12 cellular contexts compared by ENCODE assay signal in genomic region chr14:55297611-55298323, GRCh38. TPM values are rescaled to one million over a fixed set of nuclear protein-coding genes. Genes with fewer than 3 reads are reported as not detected.
A peak's percentile ranks its signal among the peaks of the same experiment; 100 is the strongest.
DNase-seq lines count a peak whose midpoint lies in the region; ATAC-seq and TF ChIP-seq lines count a peak whose summit lies in the region.
"Had no signal": no experiment of that assay in that cellular context is flagged by ENCODE, and none has a peak within 500 bp of the region (broad histone marks: within the 10 kb centered on the region; RNA-seq: fewer than 3 reads in every experiment).

No MANE protein-coding gene starts in this region.

- H3K36me3 Mint-ChIP-seq in HFFc6 (ENCODE audit: low read depth) = peaks cover 15% of the 10 kb centered on the region

- H3K27ac Mint-ChIP-seq in HFFc6 = no peak overlapping the region
- H3K27ac Mint-ChIP-seq: activated naive CD8-positive, alpha-beta T cell had no signal

- TF ChIP-seq POLR2A in heart left ventricle (IDR thresholded peaks at IDR 0.05) = no peak

- H3K27ac ChIP-seq in lower lobe of right lung = no peak overlapping the region
- no peak overlapping the region for H3K27ac ChIP-seq in heart left ventricle
- H3K27ac ChIP-seq: uterus had no signal

- H3K27me3 Mint-ChIP-seq in HFFc6 (ENCODE audit: insufficient read depth) = peaks cover 4% of the 10 kb centered on the region; the same call in 1 of the 2 replicates
- H3K27me3 Mint-ChIP-seq: activated naive CD8-positive, alpha-beta T cell had no signal

- DNase-seq in GM10248 (ENCODE audit: extremely low spot score) (peak; percentile 44), HFFc6 (no peak), lower lobe of right lung (peak; percentile 57), heart left ventricle (no peak), cerebellar cortex (ENCODE audit: low spot score) (no peak)
- DNase-seq in activated CD4-positive, alpha-beta T cell treated with anti-CD3 and anti-CD28 coated beads, Interleukin-2, amount 50 U/mL, for 1 hour = peak; percentile 32
- DNase-seq: foreskin fibroblast, NCI-H774, uterus had no signal

- ATAC-seq in lower lobe of right lung (peak; percentile 90 to 92), HG03280 (IDR thresholded peaks at IDR 0.05; ENCODE audit: unreplicated experiment) (no peak), heart left ventricle (no peak), HG03025 (IDR thresholded peaks at IDR 0.05; ENCODE audit: low FRiP score, unreplicated experiment) (no peak)

- 68 to 74% (median 71%) methylated on average over 6 of the region's 6 CpGs for WGBS in heart left ventricle, 4 donors

- H3K27me3 ChIP-seq in lower lobe of right lung (ENCODE audit: low read depth) (no peaks in the 10 kb centered on the region), heart left ventricle (no peaks in the 10 kb centered on the region)
- H3K27me3 ChIP-seq: uterus had no signal

- H3K4me1 Mint-ChIP-seq in HFFc6 (ENCODE audit: low read depth) = peaks cover 19% of the 10 kb centered on the region

- H3K4me3 ChIP-seq in lower lobe of right lung (no peak overlapping the region), heart left ventricle (no peak overlapping the region)
- H3K4me3 ChIP-seq: uterus had no signal

- H3K9me3 Mint-ChIP-seq in HFFc6 = no peaks in the 10 kb centered on the region

- intact Hi-C loops in lower lobe of right lung (cut with DNase I) = no loop called here
- intact Hi-C loops in heart left ventricle (cut with DNase I) = no loop called here

- peaks cover 39% of the 10 kb centered on the region for H3K4me1 ChIP-seq in lower lobe of right lung
- peaks cover 0 to 60% (median 31%) of the 10 kb centered on the region in 12 donors for H3K4me1 ChIP-seq in heart left ventricle
- H3K4me1 ChIP-seq: uterus had no signal

- CTCF ChIA-PET in GM10248 (lab: Yijun Ruan, JAX) = interaction anchor here (1.0 kb wide), 1 partner anchor 33 kb away, joined by 3 read pairs; no protein-coding TSS in a partner anchor

- no peaks in the 10 kb centered on the region for H3K9me3 ChIP-seq in lower lobe of right lung
- H3K9me3 ChIP-seq in heart left ventricle = no peaks in the 10 kb centered on the region
- H3K9me3 ChIP-seq: uterus had no signal

- H3K4me3 Mint-ChIP-seq in HFFc6 = no peak overlapping the region
- H3K4me3 Mint-ChIP-seq: activated naive CD8-positive, alpha-beta T cell had no signal

- H3K36me3 ChIP-seq in lower lobe of right lung (no peaks in the 10 kb centered on the region), heart left ventricle (peaks cover 0 to 7% (median 3%) of the 10 kb centered on the region in 9 donors)
- H3K36me3 ChIP-seq: uterus had no signal

- POLR2A ChIA-PET in GM10248 (lab: Yijun Ruan, JAX) = no interaction called here

- TF ChIP-seq CTCF in GM10248 (IDR thresholded peaks at IDR 0.05; ENCODE audit: control extremely low read depth, extremely low read depth, low read depth, missing control alignments) (peak; percentile 28), HFFc6 (IDR thresholded peaks at IDR 0.05) (0 out of 2 replicates have a peak, but pooled peaks have one; percentile 14), lower lobe of right lung (IDR thresholded peaks at IDR 0.05) (no peak), heart left ventricle (IDR thresholded peaks at IDR 0.05) (peak in 2 of 12 donors; percentile 11)

RNA-seq across cellular contexts. Expression of gene FBXO34, which starts 26.5 kb away (rescaled TPM):
- 10 to 100 TPM; 10.3 to 13.5 (median 11.7) TPM for total RNA-seq in HFFc6 (2021; fragmentation: NEBNext Ultra II Directional; extraction: Animal tissue kit (Norgen Biotek cat#: 25700))
- total RNA-seq in lower lobe of right lung = 34.7 TPM
- 10 to 100 TPM; 17.1 to 33.4 (median 21.1) TPM for total RNA-seq in heart left ventricle
- 10 to 100 TPM in 1 of 2 donors, 1 to 10 TPM in 1; 8.0 to 23.6 TPM for polyA plus RNA-seq in heart left ventricle

Comparison
In these comparisons a context has a peak if more than half of its experiments do, and no peak if none do; other contexts are left out.
1. DNase-seq: peak in GM10248 (single experiment), activated CD4-positive, alpha-beta T cell treated with anti-CD3 and anti-CD28 coated beads, Interleukin-2, amount 50 U/mL, for 1 hour (single experiment) and lower lobe of right lung (single experiment); none in HFFc6 (single experiment), heart left ventricle (0 of 5) and cerebellar cortex (single experiment).
2. ATAC-seq: peak in lower lobe of right lung (2 of 2); none in HG03280 (single experiment), heart left ventricle (0 of 4) and HG03025 (single experiment).